In the genomic region with DNA sequence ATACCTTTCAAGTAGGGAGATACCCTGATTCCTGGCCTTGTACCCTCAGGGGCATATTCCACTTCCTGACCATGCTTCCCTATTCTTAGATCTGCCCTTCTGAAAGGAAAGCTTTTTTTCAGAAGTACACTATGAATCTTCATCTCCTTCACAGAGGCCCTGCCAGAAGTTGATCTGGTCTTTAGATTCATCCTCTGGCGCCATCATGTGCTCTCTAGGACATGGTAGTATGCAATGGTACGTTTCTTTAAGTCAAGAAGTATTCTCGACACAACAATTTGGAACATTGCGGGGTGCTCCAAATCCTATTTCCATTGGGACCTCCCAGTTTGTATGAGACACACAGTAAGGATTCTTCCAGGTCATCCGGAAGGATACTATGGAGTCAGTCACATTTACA, we compare ENCODE assay signal across 22 cellular contexts. TPM values are rescaled to one million over a fixed set of nuclear protein-coding genes. Genes with fewer than 3 reads are reported as not detected.
DNase-seq lines count a peak whose midpoint lies in the region; ATAC-seq, FAIRE-seq and TF ChIP-seq lines count a peak whose summit lies in the region.
"Had no signal": no experiment of that assay in that cellular context is flagged by ENCODE, and none has a peak within 500 bp of the region (broad histone marks: within the 10 kb centered on the region; RNA-seq: fewer than 3 reads in every experiment).

No MANE protein-coding gene starts in this region.

- CTCF ChIA-PET in activated naive CD4-positive, alpha-beta T cell treated with anti-CD3 and anti-CD28 coated beads for 36 hours (lab: Charles Lee): no interaction called here
- CTCF ChIA-PET in H1 (lab: Charles Lee; ENCODE audit: partially characterized antibody) (no interaction called here), WTC11 (lab: Charles Lee) (no interaction called here)

- H2BK5ac ChIP-seq in H1 (ENCODE audit: low read depth, low read length): no peak overlapping the region

- no peaks in the 10 kb centered on the region for H3K23me2 ChIP-seq in H1 (ENCODE audit: low read depth, low read length)

- no peaks in the 10 kb centered on the region for H3K79me1 ChIP-seq in H1 (ENCODE audit: low read depth, low read length)

- no peak overlapping the region for H2BK12ac ChIP-seq in H1 (ENCODE audit: low read depth, low read length)

- no peak overlapping the region for H4K91ac ChIP-seq in H1 (replicated peaks; ENCODE audit: insufficient read length, low read length)

- no peak overlapping the region for H3K27ac Mint-ChIP-seq in activated naive CD4-positive, alpha-beta T cell treated with anti-CD3 and anti-CD28 coated beads for 36 hours
- H3K27ac Mint-ChIP-seq in immature natural killer cell: no peak overlapping the region
- no peak overlapping the region for H3K27ac Mint-ChIP-seq in WTC11

- H3K56ac ChIP-seq in H1 (replicated peaks; ENCODE audit: insufficient read length, low read depth, low read length): no peak overlapping the region

- no peaks in the 10 kb centered on the region for H3K9me3 ChIP-seq in H1 (ENCODE audit: insufficient read depth in 2 of 2, low read depth in 1 of 2, low read length in 1 of 2)
- H3K9me3 ChIP-seq: A549, Peyer's patch had no signal

- no peak overlapping the region for H3K4me3 Mint-ChIP-seq in activated naive CD4-positive, alpha-beta T cell treated with anti-CD3 and anti-CD28 coated beads for 36 hours
- no peak overlapping the region for H3K4me3 Mint-ChIP-seq in immature natural killer cell
- H3K4me3 Mint-ChIP-seq in WTC11: no peak overlapping the region

- H3K4ac ChIP-seq in H1 (replicated peaks; ENCODE audit: insufficient read length, low read depth, low read length): no peak overlapping the region

- TF ChIP-seq POLR2A in NB4 (IDR thresholded peaks at IDR 0.05; ENCODE audit: extremely low read depth, insufficient read length) (no peak), H1 (IDR thresholded peaks at IDR 0.05; ENCODE audit: control extremely low read depth in 1 of 2, low read depth in 2 of 2, low read length in 2 of 2) (no peak)

- POLR2A ChIA-PET in H1 (lab: Charles Lee; ENCODE audit: partially characterized antibody): no interaction called here
- POLR2A ChIA-PET in WTC11 (lab: Charles Lee): no interaction called here

- H4K20me1 ChIP-seq in H1 (replicated peaks in 1 of 2; ENCODE audit: control insufficient read depth in 1 of 2, insufficient read depth in 2 of 2, low read length in 2 of 2): no peaks in the 10 kb centered on the region

- TF ChIP-seq CTCF in NB4 (IDR thresholded peaks at IDR 0.05; ENCODE audit: low read depth, low read length) (no peak), H1 (IDR thresholded peaks at IDR 0.05; ENCODE audit: control extremely low read depth in 1 of 3, insufficient read depth in 1 of 3, low read depth in 1 of 3, low read length in 3 of 3) (no peak; a peak in 1 of 4 replicates), WTC11 (IDR thresholded peaks at IDR 0.05) (no peak)

- H2BK120ac ChIP-seq in H1 (replicated peaks; ENCODE audit: low read depth, low read length): no peak overlapping the region

- ATAC-seq in WTC11: no peak
- ATAC-seq: A549, SK-N-SH treated with all-trans-retinoic acid at 6 μM for 48 hours had no signal

- no peak overlapping the region for H2AK5ac ChIP-seq in H1 (ENCODE audit: low read depth, low read length)

- H3K14ac ChIP-seq in H1 (ENCODE audit: insufficient read length): no peak overlapping the region

- no peaks in the 10 kb centered on the region for H3K4me1 ChIP-seq in H1 (replicated peaks in 1 of 4; ENCODE audit: control insufficient read depth in 3 of 4, insufficient read depth in 4 of 4, low read length in 3 of 4)
- H3K4me1 ChIP-seq: A549, Peyer's patch had no signal

- H2BK15ac ChIP-seq in H1 (ENCODE audit: low read length): no peak overlapping the region

- intact Hi-C loops in activated naive CD4-positive, alpha-beta T cell treated with anti-CD3 and anti-CD28 coated beads for 36 hours (cut with micrococcal nuclease): no loop called here

- H4K8ac ChIP-seq in H1 (ENCODE audit: extremely low read depth, insufficient read depth, low read length): no peak overlapping the region

- peak; percentile 13 for DNase-seq in activated naive CD4-positive, alpha-beta T cell treated with anti-CD3 and anti-CD28 coated beads for 36 hours
- no peak for DNase-seq in activated naive CD4-positive, alpha-beta T cell (lab: John Stamatoyannopoulos, UW)
- peak; percentile 11 for DNase-seq in NB4 (ENCODE audit: low read depth)
- no peak for DNase-seq in H1 (ENCODE audit: low read depth in 1 of 2, low spot score in 2 of 2)
- DNase-seq in pons (ENCODE audit: low spot score): peak; percentile 9
- no peak for DNase-seq in immature natural killer cell
- DNase-seq in WTC11 (ENCODE audit: low spot score): no peak
- no peak for DNase-seq in stimulated activated CD4-positive, alpha-beta T cell treated with anti-CD3 and anti-CD28 coated beads, Interleukin-4, amount 100 ng/mL, for 1 hour
- DNase-seq: DMS 273 treated with DMSO at 0.1 percent for 48 hours, EL, HCEC 1CT, Karpas-422, NCI-H1436, NCI-H2029 treated with DMSO at 0.1 percent for 48 hours, NCI-H2171 treated with DMSO at 0.1 percent for 48 hours, NCI-H774, Peyer's patch, SHP77 treated with DMSO at 0.1 percent for 48 hours had no signal

- TF ChIP-seq EP300 in H1 (IDR thresholded peaks at IDR 0.05; ENCODE audit: borderline replicate concordance in 1 of 2, low read depth in 2 of 2, low read length in 2 of 2): no peak

- no peak overlapping the region for H3K4me3 ChIP-seq in NB4 (ENCODE audit: low read depth, low read length)
- H3K4me3 ChIP-seq in H1 (ENCODE audit: extremely low read depth in 1 of 4, insufficient read depth in 2 of 4, low read depth in 3 of 4, low read length in 4 of 4): no peak overlapping the region
- H3K4me3 ChIP-seq: A549, Peyer's patch had no signal

- H3K18ac ChIP-seq in H1 (ENCODE audit: extremely low read depth, low read length): no peak overlapping the region

- FAIRE-seq in H1 (lab: Jason Lieb, UNC): no peak
- FAIRE-seq: A549 had no signal

- H3K4me2 ChIP-seq in H1 (ENCODE audit: insufficient read depth in 1 of 2, low read depth in 2 of 2, low read length in 2 of 2): no peak overlapping the region
- H3K4me2 ChIP-seq: A549 had no signal

- H3K79me2 ChIP-seq in H1 (ENCODE audit: control insufficient read depth in 1 of 2, insufficient read depth in 2 of 2, low read length in 2 of 2): no peaks in the 10 kb centered on the region

- WGBS in H1 (ENCODE audit: extremely low coverage in 1 of 2, insufficient coverage in 1 of 2, insufficient read length in 1 of 2, insufficient replicate concordance in 2 of 2, low coverage in 1 of 2, low lambda C conversion rate in 2 of 2, missing lambda C conversion rate in 1 of 2), 2 experiments: 84% methylated on average over 5 of the region's 5 CpGs; no CpG with 5 or more reads in 1 of the 2 experiments

- no peaks in the 10 kb centered on the region for H3K4me1 Mint-ChIP-seq in activated naive CD4-positive, alpha-beta T cell treated with anti-CD3 and anti-CD28 coated beads for 36 hours (ENCODE audit: low read depth)
- H3K4me1 Mint-ChIP-seq in immature natural killer cell: no peaks in the 10 kb centered on the region
- no peaks in the 10 kb centered on the region for H3K4me1 Mint-ChIP-seq in WTC11

- peak; percentile 9 to 34; a peak in 2 of 4 replicates for TF ChIP-seq RAD21 in H1 (IDR thresholded peaks at IDR 0.05 in 1 of 2, conservative IDR thresholded peaks at IDR 0.05 in 1 of 2; ENCODE audit: low read depth in 2 of 2, low read length in 2 of 2)

- H3K36me3 ChIP-seq in H1 (ENCODE audit: control insufficient read depth in 2 of 4, insufficient read depth in 4 of 4, low read length in 3 of 4): no peaks in the 10 kb centered on the region
- H3K36me3 ChIP-seq: Peyer's patch had no signal

- H2BK20ac ChIP-seq in H1 (ENCODE audit: low read length): no peak overlapping the region

- no peaks in the 10 kb centered on the region for H3K36me3 Mint-ChIP-seq in activated naive CD4-positive, alpha-beta T cell treated with anti-CD3 and anti-CD28 coated beads for 36 hours (ENCODE audit: low read depth)
- no peaks in the 10 kb centered on the region for H3K36me3 Mint-ChIP-seq in immature natural killer cell
- no peaks in the 10 kb centered on the region for H3K36me3 Mint-ChIP-seq in WTC11

- no peak overlapping the region for H4K5ac ChIP-seq in H1 (ENCODE audit: insufficient read length, low read depth, low read length)

- no peaks in the 10 kb centered on the region for H3K27me3 ChIP-seq in H1 (replicated peaks in 1 of 4; ENCODE audit: control insufficient read depth in 3 of 4, extremely low read depth in 1 of 4, insufficient read depth in 3 of 4, low read length in 3 of 4)
- H3K27me3 ChIP-seq: Peyer's patch had no signal

- no peak overlapping the region for H3K9ac ChIP-seq in H1 (replicated peaks in 1 of 4; ENCODE audit: extremely low read depth in 1 of 4, low read depth in 3 of 4, low read length in 3 of 4)

- no peak overlapping the region for H3K23ac ChIP-seq in H1 (ENCODE audit: insufficient read length)

- H3K27ac ChIP-seq in H1 (ENCODE audit: low read depth, low read length): no peak overlapping the region
- H3K27ac ChIP-seq: A549, C4-2B, Peyer's patch had no signal

- H2AFZ ChIP-seq in H1 (ENCODE audit: low read length): no peak overlapping the region

- no peaks in the 10 kb centered on the region for H3K9me3 Mint-ChIP-seq in activated naive CD4-positive, alpha-beta T cell treated with anti-CD3 and anti-CD28 coated beads for 36 hours
- H3K9me3 Mint-ChIP-seq in immature natural killer cell (no peaks in the 10 kb centered on the region), WTC11 (peaks cover 11% of the 10 kb centered on the region; the same call in 1 of the 2 replicates)

- no peaks in the 10 kb centered on the region for H3K27me3 Mint-ChIP-seq in activated naive CD4-positive, alpha-beta T cell treated with anti-CD3 and anti-CD28 coated beads for 36 hours (ENCODE audit: low read depth)
- H3K27me3 Mint-ChIP-seq in immature natural killer cell (ENCODE audit: low read depth in 3 of 3) (peaks cover 0 to 6% (median 4%) of the 10 kb centered on the region in 3 donors), WTC11 (ENCODE audit: low read depth) (no peaks in the 10 kb centered on the region)

TF ChIP-seq in H1, 55 proteins besides CTCF, POLR2A, EP300 and RAD21 (continues in another document):
- no peak for TF ChIP-seq EZH2 (IDR thresholded peaks at IDR 0.05; ENCODE audit: low read depth, low read length, severe bottlenecking)

TF ChIP-seq in WTC11, 78 proteins besides CTCF, POLR2A, EP300 and RAD21 (continues in another document):
- no peak for TF ChIP-seq FOXK1 (CRISPR knock-in tag; IDR thresholded peaks at IDR 0.05)

RNA-seq across cellular contexts. Expression of gene DIPK2B, which starts 39.7 kb away (rescaled TPM):
- total RNA-seq in activated naive CD4-positive, alpha-beta T cell treated with anti-CD3 and anti-CD28 coated beads for 36 hours: not detected
- not detected in 2 replicates for total RNA-seq in H1 (2021; fragmentation: NEBNext Ultra II Directional; extraction: Animal tissue kit (Norgen Biotek cat#: 25700))
- not detected in 2 replicates for polyA plus RNA-seq in H1 (2011; rRNA removed)
- 0.01 TPM for polyA plus RNA-seq in H1 (2011; cell fraction: cytosol; rRNA removed)
- polyA plus RNA-seq in H1 (2011; cell fraction: nucleus; rRNA removed): not detected
- not detected in 4 replicates for polyA plus RNA-seq in H1 (2012, experiment 1 of 2)
- not detected for polyA plus RNA-seq in H1 (2012, experiment 2 of 2)
- not detected for polyA plus RNA-seq in H1 (2013, experiment 1 of 2)
- not detected for polyA plus RNA-seq in H1 (2013, experiment 2 of 2)
- polyA minus RNA-seq in H1 (2011; rRNA and poly(A)+ RNA removed): not detected in 2 replicates
- polyA minus RNA-seq in H1 (2011; cell fraction: cytosol; rRNA and poly(A)+ RNA removed): not detected
- not detected for polyA minus RNA-seq in H1 (2011; cell fraction: nucleus; rRNA and poly(A)+ RNA removed)
- polyA plus RNA-seq in immature natural killer cell: not detected
- total RNA-seq in WTC11 (2021): not detected in 3 replicates
- total RNA-seq: NCI-H460 had no signal
- polyA plus RNA-seq: A549 had no signal

Comparison
In these comparisons a context has a peak if more than half of its experiments do, and no peak if none do; other contexts are left out.
1. DNase-seq: peak in activated naive CD4-positive, alpha-beta T cell treated with anti-CD3 and anti-CD28 coated beads for 36 hours (single experiment), NB4 (single experiment) and pons (single experiment); none in activated naive CD4-positive, alpha-beta T cell (0 of 4), H1 (0 of 2), immature natural killer cell (0 of 3), WTC11 (single experiment) and stimulated activated CD4-positive, alpha-beta T cell treated with anti-CD3 and anti-CD28 coated beads, Interleukin-4, amount 100 ng/mL, for 1 hour (single experiment).